ENCODE assay signal across 8 cellular contexts in the genomic region with DNA sequence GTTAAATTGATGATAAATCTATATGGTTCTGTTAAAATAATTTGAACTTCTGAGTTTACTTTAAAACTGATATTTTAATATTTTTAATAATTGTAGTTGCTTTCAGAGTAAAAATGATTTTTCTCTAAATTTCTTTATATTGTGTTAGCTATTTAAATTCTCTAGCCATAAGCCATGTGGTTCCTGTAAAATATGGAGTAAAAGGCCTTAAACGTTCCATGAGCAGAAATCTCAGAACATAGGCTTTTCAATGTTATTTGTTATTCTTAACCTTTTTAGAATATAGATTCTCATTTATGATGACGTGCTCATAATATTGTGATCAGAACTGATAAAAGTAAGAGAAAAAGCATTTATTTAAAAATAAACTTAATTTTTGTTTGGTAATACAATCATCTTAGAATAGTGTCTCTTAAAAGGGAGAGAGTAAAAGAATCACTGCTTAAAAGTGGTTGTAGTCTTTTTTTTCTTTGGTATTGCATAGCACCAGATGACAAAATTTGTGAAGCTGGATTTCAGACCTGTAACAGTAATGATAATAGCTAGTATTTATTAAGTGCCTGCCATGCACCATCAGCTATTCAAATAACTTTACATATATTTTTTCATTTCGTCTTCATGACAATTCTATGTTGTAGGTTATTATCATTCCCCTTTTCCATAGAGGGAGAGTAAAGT. TPM values are rescaled to one million over a fixed set of nuclear protein-coding genes. Genes with fewer than 3 reads are reported as not detected.
A peak's percentile ranks its signal among the peaks of the same experiment; 100 is the strongest.
DNase-seq lines count a peak whose midpoint lies in the region; ATAC-seq and TF ChIP-seq lines count a peak whose summit lies in the region.

No MANE protein-coding gene starts in this region.

- H3K27me3 ChIP-seq in Panc1 (ENCODE audit: control insufficient read depth, insufficient read depth, low read length) (no peaks in the 10 kb centered on the region), fibroblast of lung (ENCODE audit: control insufficient read depth, insufficient read depth, low read length) (no peaks in the 10 kb centered on the region)

- DNase-seq in ELR (ENCODE audit: low read depth) (peak; percentile 23), Panc1 (ENCODE audit: low read depth, low spot score) (no peak), fibroblast of lung (ENCODE audit: low read depth in 2 of 2) (no peak), progenitor cell of endocrine pancreas (ENCODE audit: low spot score, unreplicated experiment) (no peak), T-helper 1 cell (no peak)
- DNase-seq in stimulated activated CD4-positive, alpha-beta T cell treated with anti-CD3 and anti-CD28 coated beads, Interleukin-2, amount 100 ng/mL, for 48 hours, result no peak

- intact Hi-C loops in Panc1 (cut with micrococcal nuclease; ENCODE audit: unreplicated experiment), result no loop called here

- H3K9ac ChIP-seq in fibroblast of lung (ENCODE audit: insufficient read depth, low read length), result no peak overlapping the region

- peak overlapping the region; percentile 97 for H3K4me2 ChIP-seq in fibroblast of lung (ENCODE audit: extremely low read depth, insufficient read depth, low read length)

- H3K4me1 ChIP-seq in Panc1 (ENCODE audit: control insufficient read depth, insufficient read depth, low read length), result peaks cover 6% of the 10 kb centered on the region
- peaks cover 4% of the 10 kb centered on the region for H3K4me1 ChIP-seq in fibroblast of lung (ENCODE audit: control insufficient read depth, extremely low read depth, insufficient read depth, low read length)

- no peak overlapping the region for H2AFZ ChIP-seq in fibroblast of lung (ENCODE audit: low read length)

- no peaks in the 10 kb centered on the region for H4K20me1 ChIP-seq in fibroblast of lung (ENCODE audit: control insufficient read depth, extremely low read depth, insufficient read depth, low read length)

- H3K27ac Mint-ChIP-seq in progenitor cell of endocrine pancreas, result peak overlapping the region; percentile 26

- peaks cover 3% of the 10 kb centered on the region for H3K36me3 Mint-ChIP-seq in progenitor cell of endocrine pancreas (ENCODE audit: insufficient read depth)

- peak overlapping the region; percentile 92; the same call in 1 of the 2 replicates for H3K27ac ChIP-seq in Panc1 (ENCODE audit: low read length)
- H3K27ac ChIP-seq in fibroblast of lung (ENCODE audit: insufficient read depth, low read length), result no peak overlapping the region

- peaks cover 22% of the 10 kb centered on the region for H3K4me1 Mint-ChIP-seq in progenitor cell of endocrine pancreas (ENCODE audit: low read depth)

- H3K4me3 Mint-ChIP-seq in progenitor cell of endocrine pancreas (ENCODE audit: low read depth), result peak overlapping the region; percentile 100

- TF ChIP-seq CTCF in Panc1 (IDR thresholded peaks at IDR 0.05), result no peak
- TF ChIP-seq CTCF in fibroblast of lung (conservative IDR thresholded peaks at IDR 0.05 in 1 of 2, IDR thresholded peaks at IDR 0.05 in 1 of 2; ENCODE audit: low read depth in 1 of 2, low read length in 2 of 2), result no peak
- TF ChIP-seq CTCF in progenitor cell of endocrine pancreas (IDR thresholded peaks at IDR 0.05; ENCODE audit: unreplicated experiment), result no peak

- H3K36me3 ChIP-seq in Panc1 (ENCODE audit: control insufficient read depth, insufficient read depth, low read length) (no peaks in the 10 kb centered on the region; the same call in 1 of the 2 replicates), fibroblast of lung (ENCODE audit: control insufficient read depth, insufficient read depth, low read length) (no peaks in the 10 kb centered on the region)

- no peak for ATAC-seq in Panc1
- no peak for ATAC-seq in GM18858 (IDR thresholded peaks at IDR 0.05; ENCODE audit: unreplicated experiment)
- no peak for ATAC-seq in HG02571 (IDR thresholded peaks at IDR 0.05; ENCODE audit: unreplicated experiment)

- no peaks in the 10 kb centered on the region for H3K9me3 Mint-ChIP-seq in progenitor cell of endocrine pancreas (ENCODE audit: low read depth)

- CTCF ChIA-PET in Panc1 (lab: Charles Lee), result no interaction called here

- H3K79me2 ChIP-seq in fibroblast of lung (ENCODE audit: control insufficient read depth, insufficient read depth, low read length), result peaks cover 73% of the 10 kb centered on the region

- H3K27me3 Mint-ChIP-seq in progenitor cell of endocrine pancreas, result no peaks in the 10 kb centered on the region

- H3K9me3 ChIP-seq in Panc1 (ENCODE audit: control insufficient read depth, insufficient read depth, low read depth, low read length) (no peaks in the 10 kb centered on the region), fibroblast of lung (ENCODE audit: control insufficient read depth, insufficient read depth, low read depth, low read length) (no peaks in the 10 kb centered on the region)

- BruUV-seq in Panc1 (replicated peaks; lab: Mats Ljungman, UMichigan), result no TSS peak

- in situ Hi-C loops in Panc1 (cut with HindIII; ENCODE audit: low pct_unique_long_range_greater_than_20kb, low sequenced_read_pairs), result no loop called here

- H3K4me3 ChIP-seq in Panc1 (ENCODE audit: low read depth in 2 of 2, low read length in 2 of 2), result peak overlapping the region; percentile 81 to 91
- peak overlapping the region; percentile 64 to 99 (median 88) for H3K4me3 ChIP-seq in fibroblast of lung (replicated peaks in 1 of 4; ENCODE audit: control extremely low read depth in 1 of 4, insufficient read depth in 1 of 4, low read depth in 3 of 4, low read length in 4 of 4)

- POLR2A ChIA-PET in Panc1 (lab: Charles Lee), result interaction anchor here (0.6 kb wide), 1 partner anchor 28 kb away, joined by 4 read pairs; no protein-coding TSS in a partner anchor

RNA-seq across cellular contexts. Expression of a gene that starts 2.7 kb away (rescaled TPM):
- 65.2 TPM for total RNA-seq in Panc1 (2021; ENCODE audit: unreplicated experiment)
- polyA plus RNA-seq in Panc1 (2012; ENCODE audit: insufficient read length), result 21.3 TPM
- total RNA-seq in fibroblast of lung, result 16.2 and 21.6 TPM in 2 replicates
- polyA plus RNA-seq in fibroblast of lung, result 44.1 and 65.8 TPM in 2 replicates
- polyA plus RNA-seq in fibroblast of lung (2012), result 17.5 and 30.2 TPM in 2 replicates
- polyA minus RNA-seq in fibroblast of lung (ENCODE audit: low replicate concordance), result 40.2 and 41.3 TPM in 2 replicates
- 36.7 and 39.3 TPM in 2 replicates for total RNA-seq in progenitor cell of endocrine pancreas
